24 cellular contexts compared by ENCODE assay signal in the genomic region with DNA sequence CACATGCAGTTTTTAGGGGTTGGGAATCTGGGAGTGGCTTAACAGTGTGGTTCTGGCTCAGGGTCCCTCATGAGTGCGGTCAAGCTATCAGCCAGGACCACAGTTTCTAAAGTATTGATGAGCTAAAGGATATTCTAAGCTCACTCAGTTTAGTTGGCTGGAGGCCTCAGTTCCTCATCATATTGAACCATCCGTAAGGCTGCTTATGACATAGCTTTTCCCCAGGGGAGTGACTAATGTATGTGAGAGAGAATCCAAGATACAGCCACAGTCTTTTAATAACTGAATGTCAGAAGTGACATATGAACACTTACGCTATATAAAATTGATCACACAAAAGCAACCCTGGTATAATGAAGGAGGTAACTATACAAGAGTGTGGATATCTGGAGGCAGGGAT.
"Had no signal": no experiment of that assay in that cellular context is flagged by ENCODE, and none has a peak within 500 bp of the region (broad histone marks: within the 10 kb centered on the region; RNA-seq: fewer than 3 reads in every experiment).

No MANE protein-coding gene starts in this region.

- H3K9ac ChIP-seq: KMS-11 had no signal

- H3K36me3 Mint-ChIP-seq: IgD-negative memory B cell had no signal

- H3K4me2 ChIP-seq: KMS-11 had no signal

- H3K4me3 Mint-ChIP-seq: IgD-negative memory B cell had no signal

- ATAC-seq: K562 had no signal

- H3K27me3 Mint-ChIP-seq: IgD-negative memory B cell had no signal

- H3K27ac Mint-ChIP-seq: IgD-negative memory B cell had no signal

- H3K36me3 ChIP-seq: SJSA1 had no signal

- H3K4me1 ChIP-seq: SJSA1 had no signal

- H3K9me3 ChIP-seq: SJSA1 had no signal

- H3K4me3 ChIP-seq: K562, SJSA1, SK-N-MC had no signal

- H3K4me1 Mint-ChIP-seq: IgD-negative memory B cell had no signal

- H3K27ac ChIP-seq: KMS-11, SJSA1, SK-N-MC had no signal

- DNase-seq: Kasumi-1, MV-4-11, NCI-H1092, NCI-H1105 treated with DMSO at 0.1 percent for 48 hours, NCI-H1417 treated with DMSO at 0.1 percent for 48 hours, NCI-H146, NCI-H1694 treated with DMSO at 0.1 percent for 48 hours, NCI-H1930, NCI-H2081, NCI-H2107, NCI-H226, NCI-H446, NCI-H510A, NCI-H524 treated with DMSO at 0.1 percent for 48 hours, NCI-H69, NCI-H774, Right ventricle myocardium superior, RPMI8226, SIG-M5 had no signal

- H3K27me3 ChIP-seq: SJSA1 had no signal
